ENCODE assay signal across 28 cellular contexts in the genomic region with DNA sequence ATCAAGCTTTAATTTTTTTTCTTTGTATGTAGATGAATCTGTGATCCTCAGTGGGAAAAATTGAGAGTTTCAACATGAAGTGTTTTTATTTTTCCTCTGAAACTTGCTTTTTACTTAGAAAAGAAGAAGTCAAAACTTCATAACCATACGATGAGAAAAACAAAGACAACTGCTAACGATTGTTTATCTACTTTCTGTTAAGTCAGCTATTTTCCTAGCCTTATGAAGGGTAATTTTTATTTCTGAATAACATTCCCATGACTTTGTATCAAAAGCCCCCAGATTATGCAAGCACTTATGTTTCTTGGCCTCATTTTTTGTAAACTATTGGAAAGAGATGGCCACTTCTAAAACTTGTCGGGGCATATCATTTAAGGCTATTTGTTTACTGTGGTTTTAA.
"Had no signal": no experiment of that assay in that cellular context is flagged by ENCODE, and none has a peak within 500 bp of the region (broad histone marks: within the 10 kb centered on the region; RNA-seq: fewer than 3 reads in every experiment).

No MANE protein-coding gene starts in this region.

- H3K79me2 ChIP-seq: parathyroid adenoma had no signal

- H2AFZ ChIP-seq: neural progenitor cell, parathyroid adenoma had no signal

- H3K27ac ChIP-seq: neural progenitor cell, ovary, parathyroid adenoma, psoas muscle, skin epidermis, spleen, suprapubic skin, testis, tibial artery, transverse colon, upper lobe of right lung, uterus had no signal

- H3K4me2 ChIP-seq: neural progenitor cell, smooth muscle cell had no signal

- H3K27me3 ChIP-seq: neural progenitor cell, ovary, spleen, suprapubic skin, testis, tibial artery, transverse colon, upper lobe of right lung, uterus had no signal

- DNase-seq: natural killer cell; occipital lobe; ovary; posterior cingulate gyrus; psoas muscle; right cardiac atrium; spleen; stimulated activated CD4-positive, alpha-beta T cell treated with anti-CD3 and anti-CD28 coated beads, Interleukin-12 subunit alpha, Interleukin-12 subunit beta, amount 100 ng/mL, for 4 hours; stimulated activated CD4-positive, alpha-beta T cell treated with anti-CD3 and anti-CD28 coated beads, Interleukin-1b, Interleukin-23, amount 100 ng/mL, for 48 hours; stimulated activated CD4-positive, alpha-beta T cell treated with anti-CD3 and anti-CD28 coated beads, Interleukin-4, amount 100 ng/mL, for 1 hour; stimulated activated CD4-positive, alpha-beta T cell treated with anti-CD3 and anti-CD28 coated beads, Interleukin-4, amount 100 ng/mL, for 4 hours; stimulated activated CD8-positive, alpha-beta memory T cell treated with anti-CD3 and anti-CD28 coated beads, Interleukin-4, amount 100 ng/mL, for 48 hours; stimulated activated naive CD4-positive, alpha-beta T cell; stimulated activated naive CD8-positive, alpha-beta T cell treated with anti-CD3 and anti-CD28 coated beads, Interleukin-15, amount 100 ng/mL, for 72 hours; stimulated activated naive CD8-positive, alpha-beta T cell treated with anti-CD3 and anti-CD28 coated beads, Interleukin-15, Interleukin-2, amounts not matched to agents 100 U/mL and 50 U/mL, for 24 hours; substantia nigra; testis; tibial artery; transverse colon; upper lobe of right lung; uterus had no signal

- H3K4me1 ChIP-seq: neural progenitor cell, parathyroid adenoma, psoas muscle, spleen, suprapubic skin, testis, tibial artery, transverse colon, upper lobe of right lung, uterus had no signal

- ATAC-seq: natural killer cell; psoas muscle; right cardiac atrium; sciatic nerve; stimulated activated memory B cell treated with anti-CD40 and anti-IgM and Interleukin-4, amounts not matched to agents 10 μg/mL and 1 μg/mL and 100 μg/mL, for 72 hours; stimulated activated naive CD8-positive, alpha-beta T cell treated with anti-CD3 and anti-CD28 coated beads, Interleukin-15, amount 100 ng/mL, for 72 hours; stimulated activated naive CD8-positive, alpha-beta T cell treated with anti-CD3 and anti-CD28 coated beads, Interleukin-15, Interleukin-2, amounts not matched to agents 100 U/mL and 50 U/mL, for 24 hours; upper lobe of right lung had no signal

- H3K9ac ChIP-seq: neural progenitor cell, parathyroid adenoma had no signal

- H3K9me3 ChIP-seq: ovary, psoas muscle, spleen, suprapubic skin, testis, tibial artery, transverse colon, upper lobe of right lung, uterus had no signal

- H3K4me3 ChIP-seq: neural progenitor cell, ovary, psoas muscle, skin epidermis, smooth muscle cell, spleen, suprapubic skin, testis, tibial artery, transverse colon, upper lobe of right lung, uterus had no signal

- H3K36me3 ChIP-seq: neural progenitor cell, ovary, spleen, suprapubic skin, tibial artery, transverse colon, upper lobe of right lung, uterus had no signal
